ENCODE assay signal across 17 cellular contexts in the genomic region with DNA sequence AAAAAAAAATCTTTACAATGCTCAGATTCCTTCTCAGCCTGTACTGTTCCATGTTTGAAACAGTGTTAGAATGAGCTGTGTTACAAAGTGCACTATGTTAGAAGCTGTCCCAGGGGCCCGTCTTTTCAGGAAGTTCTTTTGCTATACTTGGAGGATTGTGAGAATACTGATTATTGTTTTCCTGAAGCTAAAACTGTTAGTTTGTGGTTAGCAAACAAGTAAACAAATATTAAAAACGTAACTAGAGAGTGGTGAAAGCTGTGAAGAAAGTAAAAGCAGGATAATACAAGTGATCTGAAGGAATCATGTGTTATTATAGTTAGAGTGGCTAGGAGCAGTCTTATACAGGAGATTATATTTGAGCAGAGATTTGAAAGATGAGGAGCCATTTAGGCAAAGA. TPM values are rescaled to one million over a fixed set of nuclear protein-coding genes. Genes with fewer than 3 reads are reported as not detected.
DNase-seq lines count a peak whose midpoint lies in the region; ATAC-seq and TF ChIP-seq lines count a peak whose summit lies in the region.
"Had no signal": no experiment of that assay in that cellular context is flagged by ENCODE, and none has a peak within 500 bp of the region (broad histone marks: within the 10 kb centered on the region; RNA-seq: fewer than 3 reads in every experiment).

No MANE protein-coding gene starts in this region.

- no peak overlapping the region for H2AFZ ChIP-seq in osteoblast (ENCODE audit: low read length)

- H3K27me3 ChIP-seq in adipocyte (replicated peaks; ENCODE audit: control insufficient read depth, insufficient read depth, low read length) (no peaks in the 10 kb centered on the region), osteoblast (ENCODE audit: insufficient read depth, low read length) (no peaks in the 10 kb centered on the region), BE2C (no peaks in the 10 kb centered on the region)

- H4K20me1 ChIP-seq in osteoblast (ENCODE audit: insufficient read depth, low read length) = peaks cover 14% of the 10 kb centered on the region

- H3K4me3 ChIP-seq in GM12865 (ENCODE audit: low read depth, low read length) (no peak overlapping the region), adipocyte (ENCODE audit: low read length) (no peak overlapping the region), osteoblast (ENCODE audit: insufficient read depth, low read length) (no peak overlapping the region), BE2C (ENCODE audit: low read depth, low read length) (no peak overlapping the region)

- no peak for TF ChIP-seq CTCF in GM12865 (IDR thresholded peaks at IDR 0.05; ENCODE audit: insufficient read depth, low read depth, low read length, missing control alignments)
- no peak for TF ChIP-seq CTCF in osteoblast (IDR thresholded peaks at IDR 0.05; ENCODE audit: extremely low read depth, low read depth, low read length)
- no peak for TF ChIP-seq CTCF in BE2C (IDR thresholded peaks at IDR 0.05; ENCODE audit: low read depth, low read length)

- H3K4me1 ChIP-seq in adipocyte (ENCODE audit: control insufficient read depth, insufficient read depth, low read length) (peaks cover 34% of the 10 kb centered on the region), osteoblast (ENCODE audit: insufficient read depth, low read length) (peaks cover 19% of the 10 kb centered on the region), BE2C (peaks cover 1% of the 10 kb centered on the region)

- H3K4me2 ChIP-seq in osteoblast (ENCODE audit: insufficient read depth, low read length) = no peak overlapping the region

- ATAC-seq in GM21786 (IDR thresholded peaks at IDR 0.05; ENCODE audit: unreplicated experiment) (peak; percentile 50), GM18867 (IDR thresholded peaks at IDR 0.05; ENCODE audit: unreplicated experiment) (no peak)
- ATAC-seq: activated CD8-positive, alpha-beta T cell treated with anti-CD3 and anti-CD28 coated beads for 36 hours; activated naive CD8-positive, alpha-beta T cell treated with anti-CD3 and anti-CD28 coated beads, Interleukin-2, amount 50 U/mL, for 24 hours; activated T-cell treated with anti-CD3 and anti-CD28 coated beads, Interleukin-2, amount 50 U/mL, for 72 hours had no signal

- peaks cover 18% of the 10 kb centered on the region for H3K36me3 ChIP-seq in adipocyte (ENCODE audit: control insufficient read depth, insufficient read depth, low read length, severe bottlenecking)
- peaks cover 9% of the 10 kb centered on the region for H3K36me3 ChIP-seq in osteoblast (ENCODE audit: insufficient read depth, low read length)
- peaks cover 17% of the 10 kb centered on the region for H3K36me3 ChIP-seq in BE2C

- H3K27ac ChIP-seq in osteoblast (ENCODE audit: low read depth, low read length) = peak overlapping the region; percentile 13

- peak overlapping the region; percentile 47 for H3K9ac ChIP-seq in adipocyte (ENCODE audit: low read length)

- H3K9me3 ChIP-seq in adipocyte (ENCODE audit: control insufficient read depth, low read length) = no peaks in the 10 kb centered on the region
- H3K9me3 ChIP-seq in osteoblast (ENCODE audit: low read depth, low read length) = no peaks in the 10 kb centered on the region
- no peaks in the 10 kb centered on the region for H3K9me3 ChIP-seq in BE2C

- peak; percentile 40 for DNase-seq in GM12865 (ENCODE audit: low read depth)
- DNase-seq in adipocyte (ENCODE audit: low read depth) = no peak
- no peak for DNase-seq in osteoblast (ENCODE audit: insufficient read length, low spot score, missing footprints)
- DNase-seq in BE2C = no peak
- DNase-seq in CD1c-positive myeloid dendritic cell (ENCODE audit: extremely low spot score) = no peak
- no peak for DNase-seq in GDM1 (lab: John Stamatoyannopoulos, UW)
- DNase-seq: activated CD8-positive, alpha-beta T cell treated with anti-CD3 and anti-CD28 coated beads for 36 hours; activated naive CD8-positive, alpha-beta T cell treated with anti-CD3 and anti-CD28 coated beads, Interleukin-2, amount 50 U/mL, for 24 hours; activated T-cell treated with anti-CD3 and anti-CD28 coated beads, Interleukin-2, amount 50 U/mL, for 72 hours; caudate nucleus; effector CD8-positive, alpha-beta T cell; H7; NCI-H1694 treated with DMSO at 0.1 percent for 48 hours; NCI-H345; retina had no signal

- H3K79me2 ChIP-seq in osteoblast (ENCODE audit: insufficient read depth, low read length) = peaks cover 66% of the 10 kb centered on the region

RNA-seq across cellular contexts. Expression of a gene that starts 35.6 kb away (rescaled TPM):
- total RNA-seq in osteoblast = 50.3 and 55.7 TPM in 2 replicates
- 27.5 TPM for polyA plus RNA-seq in BE2C (2012; ENCODE audit: insufficient read depth, insufficient read length, low read depth)
